Comparison of ENCODE assay signal across 17 cellular contexts in genomic region chr4:7635971-7636508, GRCh38.
"Had no signal": no experiment of that assay in that cellular context is flagged by ENCODE, and none has a peak within 500 bp of the region (broad histone marks: within the 10 kb centered on the region; RNA-seq: fewer than 3 reads in every experiment).

No MANE protein-coding gene starts in this region.

- FAIRE-seq: RCC 7860 had no signal

- H3K9me3 ChIP-seq: SK-N-SH had no signal

- H3K4me2 ChIP-seq: KMS-11, SK-N-SH had no signal

- H3K27ac ChIP-seq: KMS-11 had no signal

- H3K9ac ChIP-seq: KMS-11, SK-N-SH had no signal

- DNase-seq: IMR-90, Kasumi-1, MM.1S, NCI-H1092 treated with DMSO at 0.1 percent for 48 hours, NCI-H1436, NCI-H187, NCI-H2081 treated with DMSO at 0.1 percent for 48 hours, NCI-H2171, NCI-H226, NCI-H446, NCI-H510A, NCI-H524 treated with DMSO at 0.1 percent for 48 hours, RPMI8226, SHP77, SK-N-SH had no signal
